ENCODE assay signal across 22 cellular contexts in the genomic region with DNA sequence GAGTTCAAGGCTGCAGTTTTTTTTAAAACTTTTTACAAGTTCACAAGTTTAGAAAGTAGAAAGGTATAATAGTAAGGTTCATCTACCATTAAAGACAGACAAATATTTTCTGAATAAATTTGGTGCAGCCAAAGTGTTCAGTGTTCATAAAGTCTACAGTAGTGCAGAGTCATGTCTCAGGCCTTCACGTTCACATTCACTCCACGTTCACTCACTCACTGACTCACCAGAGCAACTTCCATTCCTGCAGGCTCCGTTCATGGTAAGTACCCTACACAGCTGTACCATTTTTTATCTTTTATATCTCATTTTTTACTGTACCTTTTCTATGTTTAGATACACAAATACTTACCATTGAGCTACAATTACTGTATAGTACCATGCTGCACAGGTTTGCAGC.
DNase-seq lines count a peak whose midpoint lies in the region; ATAC-seq, FAIRE-seq and TF ChIP-seq lines count a peak whose summit lies in the region.
"Had no signal": no experiment of that assay in that cellular context is flagged by ENCODE, and none has a peak within 500 bp of the region (broad histone marks: within the 10 kb centered on the region; RNA-seq: fewer than 3 reads in every experiment).

No MANE protein-coding gene starts in this region.

- H3K4me3 ChIP-seq in choroid plexus epithelial cell (ENCODE audit: low read depth, low read length) = no peak overlapping the region
- H3K4me3 ChIP-seq in osteoblast (ENCODE audit: insufficient read depth, low read length) = no peak overlapping the region
- H3K4me3 ChIP-seq: heart left ventricle, smooth muscle cell, testis had no signal

- no peaks in the 10 kb centered on the region for H3K27me3 ChIP-seq in osteoblast (ENCODE audit: insufficient read depth, low read length)
- H3K27me3 ChIP-seq: heart left ventricle, testis had no signal

- H3K27ac ChIP-seq in osteoblast (ENCODE audit: low read depth, low read length) = peak overlapping the region; percentile 50
- H3K27ac ChIP-seq: heart left ventricle, testis had no signal

- H3K4me2 ChIP-seq in osteoblast (ENCODE audit: insufficient read depth, low read length) = no peak overlapping the region
- H3K4me2 ChIP-seq: smooth muscle cell had no signal

- peak; percentile 29 for DNase-seq in GM04503 (ENCODE audit: low read depth)
- peak; percentile 51 for DNase-seq in RKO (ENCODE audit: low spot score)
- DNase-seq in choroid plexus epithelial cell (ENCODE audit: low read depth) = peak; percentile 73
- peak; percentile 57 for DNase-seq in osteoblast (ENCODE audit: insufficient read length, low spot score, missing footprints)
- no peak for DNase-seq in islet precursor cell
- DNase-seq in SKM-1 (lab: John Stamatoyannopoulos, UW; ENCODE audit: unreplicated experiment) = no peak
- no peak for DNase-seq in GM19239 (ENCODE audit: insufficient read length, low spot score)
- DNase-seq: activated CD4-positive, alpha-beta T cell treated with anti-CD3 and anti-CD28 coated beads, Interleukin-2, amount 50 U/mL, for 1 hour; activated naive CD4-positive, alpha-beta T cell treated with anti-CD3 and anti-CD28 coated beads, Interleukin-2, amount 10 ng/mL, durations not matched to agents 7 days and 5 days; DMS 273 treated with DMSO at 0.1 percent for 48 hours; erythroblast; heart left ventricle; naive B cell; NCI-H1436 treated with DMSO at 0.1 percent for 48 hours; NCI-H774; posterior cingulate gyrus; stimulated activated CD4-positive, alpha-beta T cell treated with anti-CD3 and anti-CD28 coated beads, Interleukin-4, amount 100 ng/mL, for 4 hours; testis had no signal

- TF ChIP-seq CTCF in choroid plexus epithelial cell (conservative IDR thresholded peaks at IDR 0.05; ENCODE audit: low read depth, low read length) (no peak), osteoblast (IDR thresholded peaks at IDR 0.05; ENCODE audit: extremely low read depth, low read depth, low read length) (no peak)

- peaks cover 12% of the 10 kb centered on the region for H3K4me1 ChIP-seq in osteoblast (ENCODE audit: insufficient read depth, low read length)

- H3K9me3 ChIP-seq in osteoblast (ENCODE audit: low read depth, low read length) = no peaks in the 10 kb centered on the region
- H3K9me3 ChIP-seq: heart left ventricle, testis had no signal

- peaks cover 3% of the 10 kb centered on the region for H3K79me2 ChIP-seq in osteoblast (ENCODE audit: insufficient read depth, low read length)

- ATAC-seq in HG02973 (IDR thresholded peaks at IDR 0.05; ENCODE audit: unreplicated experiment) = no peak
- ATAC-seq: heart left ventricle, Panc1 had no signal

- H3K36me3 ChIP-seq in osteoblast (ENCODE audit: insufficient read depth, low read length) = peaks cover 42% of the 10 kb centered on the region

- no peak overlapping the region for H2AFZ ChIP-seq in osteoblast (ENCODE audit: low read length)

- no peak for FAIRE-seq in GM19239 (lab: Jason Lieb, UNC)
- FAIRE-seq: TTC549 had no signal

- no peaks in the 10 kb centered on the region for H4K20me1 ChIP-seq in osteoblast (ENCODE audit: insufficient read depth, low read length)

Comparison
In these comparisons a context has a peak if more than half of its experiments do, and no peak if none do; other contexts are left out.
1. DNase-seq: peak in GM04503 (single experiment), RKO (single experiment), choroid plexus epithelial cell (single experiment) and osteoblast (single experiment); none in islet precursor cell (single experiment), SKM-1 (single experiment) and GM19239 (single experiment).